30 cellular contexts compared by ENCODE assay signal in the genomic region with DNA sequence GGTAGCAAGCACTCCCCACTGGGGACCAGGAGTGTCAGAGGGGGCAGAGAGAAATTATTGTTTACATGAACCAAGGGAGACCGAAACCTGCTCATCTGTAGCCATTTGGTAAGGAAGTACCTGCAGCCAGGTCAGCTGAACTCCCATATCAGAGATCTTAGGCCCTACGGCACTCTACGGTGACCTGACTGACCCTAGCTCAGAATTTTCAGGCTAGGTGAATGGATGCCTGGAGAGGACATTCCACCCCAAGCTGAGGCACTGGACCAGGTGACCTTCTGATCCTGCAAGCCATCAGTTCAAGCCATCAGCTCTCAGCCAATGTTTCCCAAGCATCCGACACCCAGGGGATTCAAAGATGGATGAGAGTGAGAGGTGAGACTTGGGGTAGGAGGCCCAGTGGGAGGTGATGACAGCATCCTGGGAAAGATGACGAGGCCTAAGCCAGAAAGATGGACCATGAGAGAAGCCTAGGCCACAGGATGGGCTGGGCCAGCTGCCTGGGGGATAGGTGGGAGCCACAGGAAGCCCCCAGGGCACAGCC. TPM values are rescaled to one million over a fixed set of nuclear protein-coding genes. Genes with fewer than 3 reads are reported as not detected.
"Had no signal": no experiment of that assay in that cellular context is flagged by ENCODE, and none has a peak within 500 bp of the region (broad histone marks: within the 10 kb centered on the region; RNA-seq: fewer than 3 reads in every experiment).

No MANE protein-coding gene starts in this region.

- H3K4me1 ChIP-seq: pancreas, right lobe of liver, sigmoid colon, suprapubic skin, transverse colon had no signal

- ATAC-seq: naive thymus-derived CD8-positive, alpha-beta T cell; natural killer cell treated with Interleukin-12 subunit alpha and Interleukin-12 subunit beta and Interleukin-15 and Interleukin-18, amount 100 ng/mL, for 72 hours; pancreas; psoas muscle; right cardiac atrium; right lobe of liver; stimulated activated effector memory CD8-positive, alpha-beta T cell treated with anti-CD3 and anti-CD28 coated beads, Interleukin-12 subunit alpha, Interleukin-12 subunit beta, amount 100 ng/mL, for 72 hours; stimulated activated naive CD8-positive, alpha-beta T cell treated with anti-CD3 and anti-CD28 coated beads, Interleukin-15, amount 100 ng/mL, for 72 hours; stimulated activated naive CD8-positive, alpha-beta T cell treated with anti-CD3 and anti-CD28 coated beads, Interleukin-15, Interleukin-2, amounts not matched to agents 100 U/mL and 50 U/mL, for 24 hours had no signal

- H3K27ac ChIP-seq: pancreas, psoas muscle, right lobe of liver, sigmoid colon, suprapubic skin, testis, transverse colon, upper lobe of left lung, vagina had no signal

- H3K36me3 Mint-ChIP-seq: naive B cell; naive thymus-derived CD8-positive, alpha-beta T cell; natural killer cell treated with Interleukin-12 subunit alpha and Interleukin-12 subunit beta and Interleukin-15 and Interleukin-18, amount 100 ng/mL, for 72 hours; stimulated activated effector memory CD8-positive, alpha-beta T cell treated with anti-CD3 and anti-CD28 coated beads, Interleukin-12 subunit alpha, Interleukin-12 subunit beta, amount 100 ng/mL, for 72 hours had no signal

- H3K36me3 ChIP-seq: pancreas, right lobe of liver, sigmoid colon, suprapubic skin, tibial artery, transverse colon, upper lobe of left lung, vagina had no signal

- H3K4me3 Mint-ChIP-seq: naive B cell; naive thymus-derived CD8-positive, alpha-beta T cell; natural killer cell treated with Interleukin-12 subunit alpha and Interleukin-12 subunit beta and Interleukin-15 and Interleukin-18, amount 100 ng/mL, for 72 hours; nephron progenitor cell; neural crest cell; stimulated activated effector memory CD8-positive, alpha-beta T cell treated with anti-CD3 and anti-CD28 coated beads, Interleukin-12 subunit alpha, Interleukin-12 subunit beta, amount 100 ng/mL, for 72 hours; stimulated activated naive CD8-positive, alpha-beta T cell treated with anti-CD3 and anti-CD28 coated beads, Interleukin-15, amount 100 ng/mL, for 72 hours had no signal

- FAIRE-seq: pancreas, small intestine, urothelium cell line had no signal

- H3K4me3 ChIP-seq: pancreas, psoas muscle, right lobe of liver, sigmoid colon, suprapubic skin, testis, tibial artery, transverse colon, upper lobe of left lung, vagina had no signal

- H3K27ac Mint-ChIP-seq: progenitor cell of endocrine pancreas; stimulated activated effector memory CD8-positive, alpha-beta T cell treated with anti-CD3 and anti-CD28 coated beads, Interleukin-12 subunit alpha, Interleukin-12 subunit beta, amount 100 ng/mL, for 72 hours had no signal

- H3K27me3 ChIP-seq: pancreas, right lobe of liver, testis, tibial artery, upper lobe of left lung, vagina had no signal

- H3K9me3 Mint-ChIP-seq: naive B cell; naive thymus-derived CD8-positive, alpha-beta T cell; natural killer cell treated with Interleukin-12 subunit alpha and Interleukin-12 subunit beta and Interleukin-15 and Interleukin-18, amount 100 ng/mL, for 72 hours; nephron progenitor cell; neural crest cell; stimulated activated effector memory CD8-positive, alpha-beta T cell treated with anti-CD3 and anti-CD28 coated beads, Interleukin-12 subunit alpha, Interleukin-12 subunit beta, amount 100 ng/mL, for 72 hours; stimulated activated naive CD8-positive, alpha-beta T cell treated with anti-CD3 and anti-CD28 coated beads, Interleukin-15, amount 100 ng/mL, for 72 hours had no signal

- DNase-seq: naive B cell; naive thymus-derived CD8-positive, alpha-beta T cell; nephron progenitor cell; occipital lobe; pancreas; psoas muscle; right cardiac atrium; sigmoid colon; small intestine; stimulated activated CD4-positive, alpha-beta T cell treated with anti-CD3 and anti-CD28 coated beads, Interleukin-1b, Interleukin-23, amount 100 ng/mL, for 48 hours; stimulated activated CD4-positive, alpha-beta T cell treated with anti-CD3 and anti-CD28 coated beads, Interleukin-4, amount 100 ng/mL, for 1 hour; stimulated activated naive CD4-positive, alpha-beta T cell; stimulated activated naive CD8-positive, alpha-beta T cell treated with anti-CD3 and anti-CD28 coated beads, Interleukin-15, amount 100 ng/mL, for 72 hours; stimulated activated naive CD8-positive, alpha-beta T cell treated with anti-CD3 and anti-CD28 coated beads, Interleukin-15, Interleukin-2, amounts not matched to agents 100 U/mL and 50 U/mL, for 24 hours; substantia nigra; testis; transverse colon; upper lobe of left lung had no signal

- H3K9me3 ChIP-seq: pancreas, psoas muscle, right lobe of liver, sigmoid colon, suprapubic skin, testis, tibial artery, transverse colon, upper lobe of left lung, vagina had no signal

RNA-seq across cellular contexts. Expression of a gene that starts 2.8 kb away (rescaled TPM):
- total RNA-seq: myocyte; naive thymus-derived CD8-positive, alpha-beta T cell; natural killer cell treated with Interleukin-12 subunit alpha and Interleukin-12 subunit beta and Interleukin-15 and Interleukin-18, amount 100 ng/mL, for 72 hours; occipital lobe; osteocyte; progenitor cell of endocrine pancreas; renal cortical epithelial cell had no signal
- polyA plus RNA-seq: naive thymus-derived CD8-positive, alpha-beta T cell had no signal
